10 cellular contexts compared by ENCODE assay signal in the genomic region with DNA sequence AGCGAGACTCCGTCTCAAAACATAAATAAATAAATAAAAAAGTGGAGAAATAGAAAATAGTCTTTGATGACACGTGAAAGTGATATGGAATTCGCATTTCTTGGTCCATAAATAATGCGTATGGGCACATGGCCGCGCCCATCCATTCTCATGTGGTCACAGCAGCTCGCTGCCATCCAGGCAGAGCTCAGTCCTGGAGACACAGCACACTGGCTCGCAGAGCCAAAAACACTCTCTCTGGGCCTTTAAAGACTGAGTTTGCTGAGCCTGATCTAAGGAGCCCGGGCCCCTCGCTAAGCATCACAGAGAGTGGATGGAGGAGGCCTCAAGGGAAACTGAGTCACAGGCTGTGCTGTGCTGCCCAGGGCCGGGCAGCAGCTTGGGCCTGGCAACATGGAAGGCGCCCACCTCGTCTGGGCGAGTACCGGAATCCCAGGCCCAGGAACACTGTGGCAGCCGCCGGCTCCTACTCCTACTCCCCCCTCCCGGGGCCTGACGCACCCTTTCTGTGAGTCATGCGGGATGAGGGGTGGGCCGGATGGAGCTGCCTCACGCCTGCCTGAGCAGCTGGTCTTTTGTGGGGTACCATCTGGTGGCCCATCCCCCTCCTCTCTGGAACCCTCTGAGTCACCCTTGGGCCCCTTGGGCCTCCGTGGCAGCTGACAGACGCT. TPM values are rescaled to one million over a fixed set of nuclear protein-coding genes. Genes with fewer than 3 reads are reported as not detected.
DNase-seq lines count a peak whose midpoint lies in the region; FAIRE-seq and TF ChIP-seq lines count a peak whose summit lies in the region.
"Had no signal": no experiment of that assay in that cellular context is flagged by ENCODE, and none has a peak within 500 bp of the region (broad histone marks: within the 10 kb centered on the region; RNA-seq: fewer than 3 reads in every experiment).

No MANE protein-coding gene starts in this region.

- CTCF ChIA-PET in AG04450 (lab: Charles Lee) = interaction anchor here (0.6 to 1.0 kb wide), 2 partner anchors 10 to 332 kb away, joined by 3 read pairs; no protein-coding TSS in a partner anchor

- H3K4me3 ChIP-seq in AG04450 (ENCODE audit: low read depth, low read length) (no peak overlapping the region), astrocyte of the spinal cord (ENCODE audit: low read depth, low read length) (no peak overlapping the region)

- DNase-seq in AG04450 (ENCODE audit: low read depth, low spot score) = peak; percentile 87
- peak; percentile 97 for DNase-seq in HTR-8/SVneo (ENCODE audit: insufficient read length, low spot score)
- DNase-seq in astrocyte of the spinal cord (ENCODE audit: low read depth, low spot score) = peak; percentile 94
- peak; percentile 28 to 96 for DNase-seq in lung microvascular endothelial cell (ENCODE audit: low read depth in 2 of 2)
- DNase-seq in mucosa of gallbladder (ENCODE audit: low spot score) = no peak
- DNase-seq in DMS114 treated with DMSO at 0.1 percent for 48 hours (lab: John Stamatoyannopoulos, UW; ENCODE audit: unreplicated experiment) = no peak
- DNase-seq in SW 1271 (lab: John Stamatoyannopoulos, UW) = no peak
- DNase-seq in SKM-1 (lab: John Stamatoyannopoulos, UW; ENCODE audit: unreplicated experiment) = no peak

- peak overlapping the region; percentile 90 for H3K27ac ChIP-seq in AG04450 (ENCODE audit: low read depth, low read length)
- H3K27ac ChIP-seq: neutrophil had no signal

- in situ Hi-C loops in astrocyte of the spinal cord (cut with HindIII; ENCODE audit: low sequenced_read_pairs) = no loop called here

- TF ChIP-seq CTCF in AG04450 (IDR thresholded peaks at IDR 0.05; ENCODE audit: low read depth, low read length) = no peak
- TF ChIP-seq CTCF in astrocyte of the spinal cord (IDR thresholded peaks at IDR 0.05; ENCODE audit: low read depth, low read length) = no peak

- peaks cover 15% of the 10 kb centered on the region for H3K9me3 ChIP-seq in AG04450 (ENCODE audit: control insufficient read depth, insufficient read depth, low read length)
- H3K9me3 ChIP-seq: neutrophil had no signal

- no peaks in the 10 kb centered on the region for H3K27me3 ChIP-seq in AG04450 (ENCODE audit: control insufficient read depth, insufficient read depth, low read length)
- H3K27me3 ChIP-seq: neutrophil had no signal

- POLR2A ChIA-PET in AG04450 (lab: Yijun Ruan, JAX) = interaction anchor here (0.6 kb wide), 1 partner anchor 350 kb away, joined by 3 read pairs; no protein-coding TSS in a partner anchor

- FAIRE-seq in HTR-8/SVneo (lab: Jason Lieb, UNC) = peak; percentile 94
- FAIRE-seq: TTC549 had no signal

RNA-seq across cellular contexts. Expression of gene CACTIN, which starts 28.9 kb away (rescaled TPM):
- 9.3 and 11.2 TPM in 2 replicates for polyA plus RNA-seq in AG04450 (2011; rRNA removed)
- 6.5 and 6.8 TPM in 2 replicates for polyA minus RNA-seq in AG04450 (2011; rRNA and poly(A)+ RNA removed)
- total RNA-seq in lung microvascular endothelial cell (15.3 and 21.6 TPM in 2 replicates), mucosa of gallbladder (25.8 TPM)

RNA-seq across cellular contexts. Expression of gene PIP5K1C, which starts 44.7 kb away (rescaled TPM):
- polyA plus RNA-seq in AG04450 (2011; rRNA removed) = 10.3 and 17.2 TPM in 2 replicates
- polyA minus RNA-seq in AG04450 (2011; rRNA and poly(A)+ RNA removed) = 30.0 and 51.9 TPM in 2 replicates
- total RNA-seq in lung microvascular endothelial cell = 19.0 and 28.0 TPM in 2 replicates
- total RNA-seq in mucosa of gallbladder = 72.9 TPM

RNA-seq across cellular contexts. Expression of gene TBXA2R, which starts 48.9 kb away (rescaled TPM):
- 0.84 and 0.99 TPM in 2 replicates for polyA plus RNA-seq in AG04450 (2011; rRNA removed)
- polyA minus RNA-seq in AG04450 (2011; rRNA and poly(A)+ RNA removed) = 0.43 and 1.1 TPM in 2 replicates
- total RNA-seq in lung microvascular endothelial cell (0.99 and 1.5 TPM in 2 replicates), mucosa of gallbladder (4.9 TPM)

RNA-seq across cellular contexts. Expression of gene TJP3, which starts 52.6 kb away (rescaled TPM):
- not detected in 2 replicates for polyA plus RNA-seq in AG04450 (2011; rRNA removed)
- polyA minus RNA-seq in AG04450 (2011; rRNA and poly(A)+ RNA removed) = not detected in 2 replicates
- total RNA-seq in lung microvascular endothelial cell (not detected in 2 replicates), mucosa of gallbladder (141 TPM)

Comparison
In these comparisons a context has a peak if more than half of its experiments do, and no peak if none do; other contexts are left out.
1. DNase-seq: peak in AG04450 (single experiment), HTR-8/SVneo (single experiment), astrocyte of the spinal cord (single experiment) and lung microvascular endothelial cell (2 of 2); none in mucosa of gallbladder (single experiment), DMS114 treated with DMSO at 0.1 percent for 48 hours (single experiment), SW 1271 (0 of 2) and SKM-1 (single experiment).